ENCODE assay signal across 1 cellular context in the genomic region with DNA sequence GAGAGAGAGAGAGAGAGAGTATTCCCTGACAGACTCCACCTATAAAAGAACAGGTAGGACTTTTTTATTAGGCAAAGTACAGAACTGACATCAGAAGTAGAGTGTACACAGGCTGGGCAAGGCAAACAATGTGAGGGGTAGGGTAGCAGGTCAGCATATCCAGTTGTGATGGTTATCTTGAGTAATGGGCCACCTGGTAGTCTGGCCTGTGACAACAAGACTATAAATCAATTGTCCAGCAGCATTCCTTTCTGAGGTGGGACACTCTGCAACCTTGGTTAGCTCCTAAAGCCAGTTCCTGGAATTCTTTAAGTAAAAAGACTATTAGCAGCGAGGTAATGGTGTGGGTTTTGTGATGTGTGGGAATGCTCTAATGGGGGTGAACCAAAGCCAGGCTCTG.
TF ChIP-seq lines count a peak whose summit lies in the region.

No MANE protein-coding gene starts in this region.

TF ChIP-seq in SK-N-SH treated with all-trans-retinoic acid at 6 μM for 48 hours, 23 proteins besides CTCF, POLR2A, EP300 and RAD21 (continued from another document):
- no peak for TF ChIP-seq OSR1 (CRISPR knock-in tag; IDR thresholded peaks at IDR 0.05)
TF ChIP-seq in SK-N-SH treated with all-trans-retinoic acid at 6 μM for 48 hours: peak in this region for 0.
